In the genomic region with DNA sequence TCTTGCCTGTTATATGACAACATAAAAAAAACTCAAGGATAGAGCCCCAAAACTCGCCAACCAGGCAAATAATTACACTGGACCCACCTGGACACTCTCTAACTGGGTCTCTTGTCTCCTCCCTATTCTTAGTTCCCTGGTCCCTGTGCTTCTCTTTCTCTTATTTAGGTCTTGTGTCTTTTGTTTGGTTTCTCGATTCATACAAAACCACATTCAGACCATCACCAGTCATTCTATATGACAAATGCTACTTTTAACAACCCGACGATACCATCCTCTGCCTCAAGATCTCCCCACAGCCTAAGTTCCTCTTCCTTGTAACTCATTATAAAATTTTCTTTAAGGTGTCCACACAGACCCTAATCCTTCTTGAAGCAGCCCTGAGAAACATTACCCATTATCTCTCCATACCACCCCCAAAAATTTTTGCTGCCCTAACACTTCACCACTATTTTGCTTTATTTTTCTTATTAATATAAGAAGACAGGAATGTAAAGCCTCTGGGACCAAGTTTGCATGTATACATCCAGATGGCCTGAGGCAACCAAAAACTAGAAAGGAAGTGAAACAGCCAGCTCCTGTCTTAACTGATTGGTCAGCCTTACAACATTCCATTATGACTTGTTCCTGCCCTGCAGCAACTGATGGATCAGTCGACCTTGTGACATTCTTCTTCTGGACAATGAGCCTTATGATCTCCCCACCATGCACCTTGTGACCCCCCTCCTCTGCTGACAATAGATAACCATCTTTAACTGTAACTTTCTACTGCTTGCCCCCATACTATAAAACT, we compare ENCODE assay signal across 19 cellular contexts.
DNase-seq lines count a peak whose midpoint lies in the region; ATAC-seq and TF ChIP-seq lines count a peak whose summit lies in the region.
"Had no signal": no experiment of that assay in that cellular context is flagged by ENCODE, and none has a peak within 500 bp of the region (broad histone marks: within the 10 kb centered on the region; RNA-seq: fewer than 3 reads in every experiment).

No MANE protein-coding gene starts in this region.

- H3K4me2 ChIP-seq in OCI-LY3 (ENCODE audit: low read length), result peak overlapping the region; percentile 54
- H3K4me2 ChIP-seq: A549 had no signal

- H3K79me2 ChIP-seq in OCI-LY3 (ENCODE audit: low read length), result no peaks in the 10 kb centered on the region

- H3K27me3 Mint-ChIP-seq in effector memory CD8-positive, alpha-beta T cell, result no peaks in the 10 kb centered on the region
- H3K27me3 Mint-ChIP-seq: activated CD4-positive, alpha-beta T cell treated with anti-CD3 and anti-CD28 coated beads, Interleukin-2, amount 10 ng/mL, durations not matched to agents 24 days and 14 days; CD4-positive, CD25-positive, alpha-beta regulatory T cell had no signal

- H3K36me3 ChIP-seq in OCI-LY3 (replicated peaks; ENCODE audit: low read depth, low read length), result peaks cover 10% of the 10 kb centered on the region
- H3K36me3 ChIP-seq: ovary had no signal

- peaks cover 42% of the 10 kb centered on the region for H3K4me1 ChIP-seq in OCI-LY3 (ENCODE audit: low read length)
- H3K4me1 ChIP-seq: A549 had no signal

- H4K20me1 ChIP-seq in OCI-LY3 (ENCODE audit: insufficient read depth, low read length), result no peaks in the 10 kb centered on the region

- H3K27me3 ChIP-seq in OCI-LY3 (ENCODE audit: low read depth, low read length), result no peaks in the 10 kb centered on the region
- H3K27me3 ChIP-seq: ovary had no signal

- no peaks in the 10 kb centered on the region for H3K4me1 Mint-ChIP-seq in effector memory CD8-positive, alpha-beta T cell (ENCODE audit: low read depth in 2 of 2)
- H3K4me1 Mint-ChIP-seq: activated CD4-positive, alpha-beta T cell treated with anti-CD3 and anti-CD28 coated beads, Interleukin-2, amount 10 ng/mL, durations not matched to agents 24 days and 14 days; CD4-positive, CD25-positive, alpha-beta regulatory T cell; stimulated activated effector memory CD8-positive, alpha-beta T cell treated with anti-CD3 and anti-CD28 coated beads, Interleukin-12 subunit alpha, Interleukin-12 subunit beta, amount 100 ng/mL, for 72 hours had no signal

- no peak for TF ChIP-seq CTCF in OCI-LY3 (IDR thresholded peaks at IDR 0.05; ENCODE audit: low read depth, low read length)

- no peaks in the 10 kb centered on the region for H3K36me3 Mint-ChIP-seq in effector memory CD8-positive, alpha-beta T cell (ENCODE audit: insufficient read depth)
- H3K36me3 Mint-ChIP-seq: CD4-positive, CD25-positive, alpha-beta regulatory T cell; stimulated activated effector memory CD8-positive, alpha-beta T cell treated with anti-CD3 and anti-CD28 coated beads, Interleukin-12 subunit alpha, Interleukin-12 subunit beta, amount 100 ng/mL, for 72 hours had no signal

- H3K4me3 ChIP-seq in OCI-LY3 (ENCODE audit: low read length), result peak overlapping the region; percentile 41; the same call in 1 of the 2 replicates
- H3K4me3 ChIP-seq: A549, ovary had no signal

- H3K27ac ChIP-seq in OCI-LY3 (ENCODE audit: low read length), result peak overlapping the region; percentile 98
- H3K27ac ChIP-seq: A549, ovary had no signal

- H3K9me3 ChIP-seq in OCI-LY3 (ENCODE audit: insufficient read depth, low read length), result no peaks in the 10 kb centered on the region
- H3K9me3 ChIP-seq: A549, ovary had no signal

- no peak overlapping the region for H2AFZ ChIP-seq in OCI-LY3 (ENCODE audit: low read depth, low read length)

- H3K9me3 Mint-ChIP-seq in effector memory CD8-positive, alpha-beta T cell, result peaks cover 5 to 13% of the 10 kb centered on the region in 2 donors

- H3K9ac ChIP-seq in OCI-LY3 (ENCODE audit: low read length), result peak overlapping the region; percentile 73

- H3K27ac Mint-ChIP-seq in effector memory CD8-positive, alpha-beta T cell, result no peak overlapping the region
- H3K27ac Mint-ChIP-seq: activated CD4-positive, alpha-beta T cell treated with anti-CD3 and anti-CD28 coated beads, Interleukin-2, amount 10 ng/mL, durations not matched to agents 24 days and 14 days; activated T-cell treated with anti-CD3 and anti-CD28 coated beads, Interleukin-2, amount 50 U/mL, for 72 hours; CD4-positive, CD25-positive, alpha-beta regulatory T cell; stimulated activated effector memory CD8-positive, alpha-beta T cell treated with anti-CD3 and anti-CD28 coated beads, Interleukin-12 subunit alpha, Interleukin-12 subunit beta, amount 100 ng/mL, for 72 hours; T-helper 2 cell treated with Interferon-gamma antibody and Interleukin-4, amounts not matched to agents 5 μg/mL and 100 μg/mL, for 36 hours had no signal

- H3K4me3 Mint-ChIP-seq in effector memory CD8-positive, alpha-beta T cell, result no peak overlapping the region
- H3K4me3 Mint-ChIP-seq: activated CD4-positive, alpha-beta T cell treated with anti-CD3 and anti-CD28 coated beads, Interleukin-2, amount 10 ng/mL, durations not matched to agents 24 days and 14 days; activated T-cell treated with anti-CD3 and anti-CD28 coated beads, Interleukin-2, amount 50 U/mL, for 72 hours; CD4-positive, CD25-positive, alpha-beta regulatory T cell; stimulated activated effector memory CD8-positive, alpha-beta T cell treated with anti-CD3 and anti-CD28 coated beads, Interleukin-12 subunit alpha, Interleukin-12 subunit beta, amount 100 ng/mL, for 72 hours; T-helper 2 cell treated with Interferon-gamma antibody and Interleukin-4, amounts not matched to agents 5 μg/mL and 100 μg/mL, for 36 hours had no signal

- ATAC-seq in HG02588 (IDR thresholded peaks at IDR 0.05; ENCODE audit: unreplicated experiment), result peak; percentile 85
- peak; percentile 79 for ATAC-seq in HG03354 (IDR thresholded peaks at IDR 0.05; ENCODE audit: poor library complexity, severe bottlenecking, unreplicated experiment)
- ATAC-seq in effector memory CD8-positive, alpha-beta T cell (replicated peaks), result no peak
- ATAC-seq: A549; activated T-cell treated with anti-CD3 and anti-CD28 coated beads, Interleukin-2, amount 50 U/mL, for 72 hours; stimulated activated effector memory CD8-positive, alpha-beta T cell treated with anti-CD3 and anti-CD28 coated beads, Interleukin-12 subunit alpha, Interleukin-12 subunit beta, amount 100 ng/mL, for 72 hours had no signal

- DNase-seq in ELF-1 (ENCODE audit: low read depth, low spot score), result peak; percentile 65
- no peak for DNase-seq in T-helper 1 cell
- DNase-seq in activated CD4-positive, alpha-beta T cell treated with anti-CD3 and anti-CD28 coated beads, Interleukin-2, amount 50 U/mL, for 4 hours, result no peak
- no peak for DNase-seq in effector memory CD8-positive, alpha-beta T cell
- DNase-seq in DMS 273 treated with DMSO at 0.1 percent for 48 hours (lab: John Stamatoyannopoulos, UW), result no peak
- DNase-seq: activated CD4-positive, alpha-beta T cell treated with anti-CD3 and anti-CD28 coated beads, Interleukin-2, amount 10 ng/mL, durations not matched to agents 24 days and 14 days; activated T-cell treated with anti-CD3 and anti-CD28 coated beads, Interleukin-2, amount 50 U/mL, for 72 hours; amniotic stem cell; CD4-positive, CD25-positive, alpha-beta regulatory T cell; H7; NCI-H1436; NCI-H446 treated with DMSO at 0.1 percent for 48 hours; ovary had no signal
